ENCODE assay signal across 21 cellular contexts in genomic region chr12:131867891-131868675, GRCh38. TPM values are rescaled to one million over a fixed set of nuclear protein-coding genes. Genes with fewer than 3 reads are reported as not detected.
DNase-seq lines count a peak whose midpoint lies in the region; ATAC-seq and TF ChIP-seq lines count a peak whose summit lies in the region.
"Had no signal": no experiment of that assay in that cellular context is flagged by ENCODE, and none has a peak within 500 bp of the region (broad histone marks: within the 10 kb centered on the region; RNA-seq: fewer than 3 reads in every experiment).

No MANE protein-coding gene starts in this region.

- H3K9me3 ChIP-seq in PC-3 (ENCODE audit: low read length) (no peaks in the 10 kb centered on the region), OCI-LY7 (ENCODE audit: low read length) (no peaks in the 10 kb centered on the region)
- H3K9me3 ChIP-seq: left lung, upper lobe of right lung had no signal

- H3K27ac Mint-ChIP-seq in stimulated activated memory B cell treated with anti-CD40 and anti-IgM and Interleukin-4, amounts not matched to agents 10 μg/mL and 1 μg/mL and 100 μg/mL, for 72 hours = no peak overlapping the region
- H3K27ac Mint-ChIP-seq: activated naive CD4-positive, alpha-beta T cell treated with anti-CD3 and anti-CD28 coated beads, Interleukin-2, amount 10 ng/mL, durations not matched to agents 7 days and 5 days had no signal

- H3K36me3 ChIP-seq in PC-3 (ENCODE audit: low read depth, low read length) (no peaks in the 10 kb centered on the region), OCI-LY7 (ENCODE audit: insufficient read depth, low read length) (no peaks in the 10 kb centered on the region)
- H3K36me3 ChIP-seq: left lung, upper lobe of right lung had no signal

- H3K27ac ChIP-seq in PC-3 (ENCODE audit: low read length) (no peak overlapping the region), OCI-LY7 (ENCODE audit: low read depth, low read length, poor library complexity, severe bottlenecking) (no peak overlapping the region)
- H3K27ac ChIP-seq: left lung, upper lobe of right lung had no signal

- no peaks in the 10 kb centered on the region for H3K79me2 ChIP-seq in PC-3 (ENCODE audit: low read length)
- H3K79me2 ChIP-seq in OCI-LY7 (ENCODE audit: insufficient read depth, low read depth, low read length) = no peaks in the 10 kb centered on the region

- ATAC-seq in Right ventricle myocardium superior (ENCODE audit: poor library complexity) (no peak), PC-3 (no peak)
- peak; percentile 35 for ATAC-seq in stimulated activated memory B cell treated with anti-CD40 and anti-IgM and Interleukin-4, amounts not matched to agents 10 μg/mL and 1 μg/mL and 100 μg/mL, for 72 hours
- ATAC-seq: K562, left lung, upper lobe of right lung had no signal

- H3K4me1 Mint-ChIP-seq in stimulated activated memory B cell treated with anti-CD40 and anti-IgM and Interleukin-4, amounts not matched to agents 10 μg/mL and 1 μg/mL and 100 μg/mL, for 72 hours = no peaks in the 10 kb centered on the region
- H3K4me1 Mint-ChIP-seq: activated naive CD4-positive, alpha-beta T cell treated with anti-CD3 and anti-CD28 coated beads, Interleukin-2, amount 10 ng/mL, durations not matched to agents 7 days and 5 days; CD4-positive, alpha-beta memory T cell had no signal

- no peak for TF ChIP-seq CTCF in PC-3 (conservative IDR thresholded peaks at IDR 0.05; ENCODE audit: low read depth, low read length)
- TF ChIP-seq CTCF in OCI-LY7 (conservative IDR thresholded peaks at IDR 0.05; ENCODE audit: low read length) = no peak

- H3K4me3 Mint-ChIP-seq in stimulated activated memory B cell treated with anti-CD40 and anti-IgM and Interleukin-4, amounts not matched to agents 10 μg/mL and 1 μg/mL and 100 μg/mL, for 72 hours = no peak overlapping the region
- H3K4me3 Mint-ChIP-seq: activated naive CD4-positive, alpha-beta T cell treated with anti-CD3 and anti-CD28 coated beads, Interleukin-2, amount 10 ng/mL, durations not matched to agents 7 days and 5 days; CD4-positive, alpha-beta memory T cell had no signal

- H2AFZ ChIP-seq in PC-3 (ENCODE audit: low read length) (no peak overlapping the region), OCI-LY7 (ENCODE audit: low read length) (no peak overlapping the region)

- no peaks in the 10 kb centered on the region for H3F3A ChIP-seq in PC-3 (ENCODE audit: low read length, unreplicated experiment)

- H4K20me1 ChIP-seq in PC-3 (ENCODE audit: low read length) (no peaks in the 10 kb centered on the region), OCI-LY7 (ENCODE audit: insufficient read depth, low read length) (no peaks in the 10 kb centered on the region)

- intact Hi-C loops in Right ventricle myocardium superior (cut with DNase I) = no loop called here
- intact Hi-C loops in cardiac septum (cut with DNase I) = no loop called here
- intact Hi-C loops in PC-3 (cut with micrococcal nuclease) = no loop called here
- intact Hi-C loops in OCI-LY7 (cut with micrococcal nuclease; ENCODE audit: unreplicated experiment) = no loop called here

- H3K4me1 ChIP-seq in PC-3 (ENCODE audit: insufficient read depth, low read length) (peaks cover 68% of the 10 kb centered on the region), OCI-LY7 (ENCODE audit: insufficient read depth, low read length, poor library complexity, severe bottlenecking) (no peaks in the 10 kb centered on the region)
- H3K4me1 ChIP-seq: upper lobe of right lung had no signal

- H3K9ac ChIP-seq in PC-3 (ENCODE audit: low read length) = no peak overlapping the region

- H3K9me2 ChIP-seq in PC-3 (replicated peaks; ENCODE audit: low read length) = no peaks in the 10 kb centered on the region
- H3K9me2 ChIP-seq in OCI-LY7 (ENCODE audit: insufficient read depth, low read length) = no peaks in the 10 kb centered on the region

- no peak overlapping the region for H3K4me2 ChIP-seq in PC-3 (ENCODE audit: low read length)
- H3K4me2 ChIP-seq in OCI-LY7 (ENCODE audit: low read length) = no peak overlapping the region

- DNase-seq in Right ventricle myocardium superior = peak; percentile 24
- DNase-seq in cardiac septum (ENCODE audit: low spot score) = no peak
- peak; percentile 49 for DNase-seq in PC-3
- peak; percentile 15 for DNase-seq in kidney tubule cell (ENCODE audit: low spot score)
- DNase-seq in UCSD-AML1 (lab: John Stamatoyannopoulos, UW; ENCODE audit: unreplicated experiment) = no peak
- DNase-seq in G401 (ENCODE audit: low spot score) = no peak
- DNase-seq in OCI-LY7 (ENCODE audit: low spot score) = no peak
- DNase-seq: activated CD4-positive, alpha-beta T cell treated with anti-CD3 and anti-CD28 coated beads, Interleukin-2, amount 50 U/mL, for 4 hours; activated naive CD4-positive, alpha-beta T cell treated with anti-CD3 and anti-CD28 coated beads, Interleukin-2, amount 10 ng/mL, durations not matched to agents 7 days and 5 days; CD4-positive, alpha-beta memory T cell; DMS79 treated with DMSO at 0.1 percent for 48 hours; foreskin melanocyte; left lung; NCI-H1417; NCI-H2171; NCI-H748 treated with DMSO at 0.1 percent for 48 hours; stimulated activated naive CD4-positive, alpha-beta T cell treated with Interleukin-2 at 50 U/mL for 16 hours; SW 1271; upper lobe of right lung had no signal

- H3K9me3 Mint-ChIP-seq in stimulated activated memory B cell treated with anti-CD40 and anti-IgM and Interleukin-4, amounts not matched to agents 10 μg/mL and 1 μg/mL and 100 μg/mL, for 72 hours = no peaks in the 10 kb centered on the region
- H3K9me3 Mint-ChIP-seq: activated naive CD4-positive, alpha-beta T cell treated with anti-CD3 and anti-CD28 coated beads, Interleukin-2, amount 10 ng/mL, durations not matched to agents 7 days and 5 days had no signal

- peaks cover under 1% of the 10 kb centered on the region for H3K36me3 Mint-ChIP-seq in stimulated activated memory B cell treated with anti-CD40 and anti-IgM and Interleukin-4, amounts not matched to agents 10 μg/mL and 1 μg/mL and 100 μg/mL, for 72 hours
- H3K36me3 Mint-ChIP-seq: activated naive CD4-positive, alpha-beta T cell treated with anti-CD3 and anti-CD28 coated beads, Interleukin-2, amount 10 ng/mL, durations not matched to agents 7 days and 5 days; CD4-positive, alpha-beta memory T cell had no signal

- H3K27me3 Mint-ChIP-seq in stimulated activated memory B cell treated with anti-CD40 and anti-IgM and Interleukin-4, amounts not matched to agents 10 μg/mL and 1 μg/mL and 100 μg/mL, for 72 hours = peaks cover 15% of the 10 kb centered on the region
- H3K27me3 Mint-ChIP-seq: activated naive CD4-positive, alpha-beta T cell treated with anti-CD3 and anti-CD28 coated beads, Interleukin-2, amount 10 ng/mL, durations not matched to agents 7 days and 5 days; CD4-positive, alpha-beta memory T cell had no signal

- POLR2A ChIA-PET in PC-3 (lab: Charles Lee; ENCODE audit: unreplicated experiment) = no interaction called here
- POLR2A ChIA-PET in OCI-LY7 (lab: Charles Lee) = no interaction called here

- H3K4me3 ChIP-seq in PC-3 (ENCODE audit: low read length) = no peak overlapping the region
- no peak overlapping the region for H3K4me3 ChIP-seq in OCI-LY7 (ENCODE audit: low read depth, low read length, poor library complexity, severe bottlenecking)
- H3K4me3 ChIP-seq: K562, left lung, upper lobe of right lung had no signal

- H3K27me3 ChIP-seq in PC-3 (ENCODE audit: low read length) = no peaks in the 10 kb centered on the region
- H3K27me3 ChIP-seq: upper lobe of right lung had no signal

- BruUV-seq in PC-3 (replicated peaks; lab: Mats Ljungman, UMichigan) (no TSS peak), OCI-LY7 (replicated peaks; lab: Mats Ljungman, UMichigan) (no TSS peak)

- in situ Hi-C loops in G401 (cut with HindIII; ENCODE audit: low sequenced_read_pairs) = no loop called here

- CTCF ChIA-PET in PC-3 (lab: Charles Lee) = interaction anchor here (0.6 kb wide), 1 partner anchor 310 kb away, joined by 4 read pairs; no protein-coding TSS in a partner anchor
- CTCF ChIA-PET in OCI-LY7 (lab: Charles Lee; ENCODE audit: unreplicated experiment) = no interaction called here

RNA-seq across cellular contexts. Expression of gene ULK1, which starts 26.3 kb away (rescaled TPM):
- total RNA-seq in Right ventricle myocardium superior (49.8 TPM), cardiac septum (43.7 TPM), PC-3 (2014; rRNA removed) (15.7 and 29.5 TPM in 2 replicates), OCI-LY7 (2022) (15.5 and 15.6 TPM in 2 replicates)
- total RNA-seq in G401 (2014; rRNA removed; shearing (Covaris generic)) = 2.3 and 11.1 TPM in 2 replicates
- total RNA-seq in OCI-LY7 (2014; rRNA removed; shearing (Covaris generic)) = 1.9 and 4.3 TPM in 2 replicates

RNA-seq across cellular contexts. Expression of gene MMP17, which starts 39.9 kb away (rescaled TPM):
- total RNA-seq in Right ventricle myocardium superior (1.3 TPM), cardiac septum (0.78 TPM), PC-3 (2014; rRNA removed) (30.2 and 31.8 TPM in 2 replicates), OCI-LY7 (2022) (not detected in 2 replicates)
- total RNA-seq in G401 (2014; rRNA removed; shearing (Covaris generic)) = 2.0 and 3.4 TPM in 2 replicates
- total RNA-seq in OCI-LY7 (2014; rRNA removed; shearing (Covaris generic)) = not detected in 2 replicates

Comparison
In these comparisons a context has a peak if more than half of its experiments do, and no peak if none do; other contexts are left out.
1. DNase-seq: peak in Right ventricle myocardium superior (single experiment), PC-3 (single experiment) and kidney tubule cell (single experiment); none in cardiac septum (single experiment), UCSD-AML1 (single experiment), G401 (single experiment) and OCI-LY7 (single experiment).